ENCODE assay signal across 33 cellular contexts in genomic region chr2:11977766-11978524, GRCh38.
DNase-seq lines count a peak whose midpoint lies in the region; ATAC-seq, FAIRE-seq and TF ChIP-seq lines count a peak whose summit lies in the region.
"Had no signal": no experiment of that assay in that cellular context is flagged by ENCODE, and none has a peak within 500 bp of the region (broad histone marks: within the 10 kb centered on the region; RNA-seq: fewer than 3 reads in every experiment).

No MANE protein-coding gene starts in this region.

- no peaks in the 10 kb centered on the region for H3K79me2 ChIP-seq in OCI-LY1 (ENCODE audit: insufficient read depth, low read length)

- peak overlapping the region; percentile 17; the same call in 1 of the 2 replicates for H3K9ac ChIP-seq in OCI-LY1 (ENCODE audit: low read length)

- no peak overlapping the region for H2AFZ ChIP-seq in OCI-LY1 (ENCODE audit: low read length)

- POLR2A ChIA-PET in CD8-positive, alpha-beta memory T cell (lab: Charles Lee) = no interaction called here

- H3K9me3 Mint-ChIP-seq in CD8-positive, alpha-beta memory T cell = peaks cover 18 to 36% (median 29%) of the 10 kb centered on the region in 5 donors
- peaks cover 24% of the 10 kb centered on the region for H3K9me3 Mint-ChIP-seq in T-helper 2 cell treated with Interferon-gamma antibody and Interleukin-4, amounts not matched to agents 5 μg/mL and 100 μg/mL, for 36 hours

- intact Hi-C loops in pancreas (cut with DNase I) = no loop called here

- H3K27me3 ChIP-seq in BE2C (no peaks in the 10 kb centered on the region), OCI-LY1 (ENCODE audit: insufficient read depth, low read length) (no peaks in the 10 kb centered on the region), pancreas (no peaks in the 10 kb centered on the region)
- H3K27me3 ChIP-seq in CD8-positive, alpha-beta memory T cell (ENCODE audit: insufficient read depth, low read length, poor library complexity, severe bottlenecking) = no peaks in the 10 kb centered on the region
- H3K27me3 ChIP-seq: dorsolateral prefrontal cortex, heart right ventricle, right atrium auricular region, SJCRH30 had no signal

- no peaks in the 10 kb centered on the region for H3K4me1 Mint-ChIP-seq in CD8-positive, alpha-beta memory T cell
- no peaks in the 10 kb centered on the region for H3K4me1 Mint-ChIP-seq in T-helper 2 cell treated with Interferon-gamma antibody and Interleukin-4, amounts not matched to agents 5 μg/mL and 100 μg/mL, for 36 hours (ENCODE audit: low read depth)
- H3K4me1 Mint-ChIP-seq: activated CD4-positive, alpha-beta T cell treated with anti-CD3 and anti-CD28 coated beads, Interleukin-2, amount 10 ng/mL, durations not matched to agents 24 days and 14 days; CD4-positive, CD25-positive, alpha-beta regulatory T cell had no signal

- peaks cover 3 to 26% (median 4%) of the 10 kb centered on the region in 3 donors for H3K36me3 Mint-ChIP-seq in CD8-positive, alpha-beta memory T cell
- H3K36me3 Mint-ChIP-seq in T-helper 2 cell treated with Interferon-gamma antibody and Interleukin-4, amounts not matched to agents 5 μg/mL and 100 μg/mL, for 36 hours (ENCODE audit: low read depth) = no peaks in the 10 kb centered on the region

- no peaks in the 10 kb centered on the region for H3K9me2 ChIP-seq in OCI-LY1 (ENCODE audit: low read depth, low read length)

- no peak overlapping the region for H3K27ac Mint-ChIP-seq in CD8-positive, alpha-beta memory T cell
- H3K27ac Mint-ChIP-seq in T-helper 2 cell treated with Interferon-gamma antibody and Interleukin-4, amounts not matched to agents 5 μg/mL and 100 μg/mL, for 36 hours = no peak overlapping the region
- H3K27ac Mint-ChIP-seq: activated CD4-positive, alpha-beta T cell treated with anti-CD3 and anti-CD28 coated beads, Interleukin-2, amount 10 ng/mL, durations not matched to agents 24 days and 14 days; activated naive CD8-positive, alpha-beta T cell; H9; WTC11 had no signal

- H3K36me3 ChIP-seq in BE2C = no peaks in the 10 kb centered on the region
- peaks cover 8% of the 10 kb centered on the region; the same call in 1 of the 2 replicates for H3K36me3 ChIP-seq in OCI-LY1 (ENCODE audit: insufficient read depth, low read length)
- H3K36me3 ChIP-seq in pancreas = no peaks in the 10 kb centered on the region
- no peaks in the 10 kb centered on the region for H3K36me3 ChIP-seq in CD8-positive, alpha-beta memory T cell (ENCODE audit: insufficient read depth, low read length)
- H3K36me3 ChIP-seq: esophagus squamous epithelium, heart right ventricle, left ventricle myocardium inferior, right atrium auricular region, SJCRH30 had no signal

- WGBS in pancreas, 2 donors = 91 to 94% methylated on average over 8 of the region's 8 CpGs

- peaks cover 30 to 32% of the 10 kb centered on the region in 2 donors for H3K27me3 Mint-ChIP-seq in CD8-positive, alpha-beta memory T cell
- H3K27me3 Mint-ChIP-seq in T-helper 2 cell treated with Interferon-gamma antibody and Interleukin-4, amounts not matched to agents 5 μg/mL and 100 μg/mL, for 36 hours (ENCODE audit: low read depth) = peaks cover 4% of the 10 kb centered on the region
- H3K27me3 Mint-ChIP-seq: activated naive CD8-positive, alpha-beta T cell had no signal

- peak overlapping the region; percentile 55 for H3K27ac ChIP-seq in OCI-LY1 (ENCODE audit: low read depth, low read length, poor library complexity, severe bottlenecking)
- H3K27ac ChIP-seq in pancreas = no peak overlapping the region
- H3K27ac ChIP-seq in CD8-positive, alpha-beta memory T cell (ENCODE audit: low read depth, low read length) = no peak overlapping the region
- H3K27ac ChIP-seq: dorsolateral prefrontal cortex, esophagus squamous epithelium, heart right ventricle, left ventricle myocardium inferior, right atrium auricular region, SJCRH30 had no signal

- ATAC-seq in GM18868 (IDR thresholded peaks at IDR 0.05; ENCODE audit: unreplicated experiment) = peak; percentile 94
- ATAC-seq in HG02759 (IDR thresholded peaks at IDR 0.05; ENCODE audit: unreplicated experiment) = peak; percentile 85
- ATAC-seq in pancreas = no peak
- ATAC-seq: heart right ventricle; stimulated activated naive CD8-positive, alpha-beta T cell treated with anti-CD3 and anti-CD28 coated beads, Interleukin-15, Interleukin-2, amounts not matched to agents 100 U/mL and 50 U/mL, for 24 hours; WTC11 had no signal

- TF ChIP-seq CTCF in BE2C (IDR thresholded peaks at IDR 0.05; ENCODE audit: low read depth, low read length) (no peak), OCI-LY1 (IDR thresholded peaks at IDR 0.05; ENCODE audit: low read length) (no peak), pancreas (IDR thresholded peaks at IDR 0.05) (no peak)

- H3K4me2 ChIP-seq in OCI-LY1 (ENCODE audit: low read length) = no peak overlapping the region; the same call in 1 of the 2 replicates

- peaks cover 12% of the 10 kb centered on the region for H3K4me1 ChIP-seq in BE2C
- peaks cover 23% of the 10 kb centered on the region for H3K4me1 ChIP-seq in OCI-LY1 (ENCODE audit: insufficient read depth, low read length, severe bottlenecking)
- H3K4me1 ChIP-seq in pancreas = no peaks in the 10 kb centered on the region
- H3K4me1 ChIP-seq in CD8-positive, alpha-beta memory T cell (ENCODE audit: insufficient read depth, low read length) = no peaks in the 10 kb centered on the region
- H3K4me1 ChIP-seq: esophagus squamous epithelium, heart right ventricle, left ventricle myocardium inferior, right atrium auricular region had no signal

- DNase-seq in BE2C (peak; percentile 33), pancreas (no peak), NCI-H1694 (lab: John Stamatoyannopoulos, UW) (no peak)
- DNase-seq in CD8-positive, alpha-beta memory T cell = no peak
- DNase-seq in T-helper 2 cell treated with Interferon-gamma antibody and Interleukin-4, amounts not matched to agents 5 μg/mL and 100 μg/mL, for 36 hours (ENCODE audit: low spot score) = no peak
- DNase-seq: 8988T; activated CD4-positive, alpha-beta T cell treated with anti-CD3 and anti-CD28 coated beads, Interleukin-2, amount 10 ng/mL, durations not matched to agents 24 days and 14 days; activated effector memory CD4-positive, alpha-beta T cell treated with anti-CD3 and anti-CD28 coated beads, Interleukin-2, amount 50 U/mL, for 16 hours; activated T-cell treated with anti-CD3 and anti-CD28 coated beads, Interleukin-2, amount 50 U/mL, for 1 hour; CD4-positive, CD25-positive, alpha-beta regulatory T cell; dorsolateral prefrontal cortex; esophagus squamous epithelium; foreskin melanocyte; H9; heart right ventricle; IMR-90; left ventricle myocardium inferior; mesenchymal stem cell; NCI-H1436 treated with DMSO at 0.1 percent for 48 hours; NCI-H2107; NCI-H345; SJCRH30; small intestine; stimulated activated naive CD8-positive, alpha-beta T cell treated with anti-CD3 and anti-CD28 coated beads, Interleukin-15, Interleukin-2, amounts not matched to agents 100 U/mL and 50 U/mL, for 24 hours; T-helper 1 cell had no signal

- H3K9me3 ChIP-seq in BE2C (no peaks in the 10 kb centered on the region), OCI-LY1 (ENCODE audit: low read length) (peaks cover 14% of the 10 kb centered on the region), pancreas (no peaks in the 10 kb centered on the region)
- peaks cover 14% of the 10 kb centered on the region for H3K9me3 ChIP-seq in CD8-positive, alpha-beta memory T cell (ENCODE audit: low read length)

- H4K20me1 ChIP-seq in OCI-LY1 (ENCODE audit: insufficient read depth, low read length) = no peaks in the 10 kb centered on the region

- no peaks in the 10 kb centered on the region for H3F3A ChIP-seq in OCI-LY1 (ENCODE audit: insufficient read depth, low read length)

- H3K4me3 ChIP-seq in BE2C (ENCODE audit: low read depth, low read length) (no peak overlapping the region), OCI-LY1 (ENCODE audit: low read depth, low read length, poor library complexity, severe bottlenecking) (no peak overlapping the region), pancreas (no peak overlapping the region)
- H3K4me3 ChIP-seq in CD8-positive, alpha-beta memory T cell (ENCODE audit: low read length) = no peak overlapping the region
- H3K4me3 ChIP-seq: dorsolateral prefrontal cortex, esophagus squamous epithelium, heart right ventricle, left ventricle myocardium inferior, right atrium auricular region, SJCRH30 had no signal

- CTCF ChIA-PET in CD8-positive, alpha-beta memory T cell (lab: Charles Lee) = no interaction called here

- H3K4me3 Mint-ChIP-seq in CD8-positive, alpha-beta memory T cell = no peak overlapping the region
- no peak overlapping the region for H3K4me3 Mint-ChIP-seq in T-helper 2 cell treated with Interferon-gamma antibody and Interleukin-4, amounts not matched to agents 5 μg/mL and 100 μg/mL, for 36 hours
- H3K4me3 Mint-ChIP-seq: activated CD4-positive, alpha-beta T cell treated with anti-CD3 and anti-CD28 coated beads, Interleukin-2, amount 10 ng/mL, durations not matched to agents 24 days and 14 days; activated naive CD8-positive, alpha-beta T cell; CD4-positive, CD25-positive, alpha-beta regulatory T cell; H9; WTC11 had no signal

- no peak for FAIRE-seq in pancreas (lab: Jason Lieb, UNC)
- FAIRE-seq: endometrium, keratinocyte, small intestine had no signal

Comparison
In these comparisons a context has a peak if more than half of its experiments do, and no peak if none do; other contexts are left out.
1. ATAC-seq: peak in GM18868 (single experiment) and HG02759 (single experiment); none in pancreas (0 of 4).